Comparison of ENCODE assay signal across 9 cellular contexts in genomic region chr3:186362409-186362757, GRCh38. TPM values are rescaled to one million over a fixed set of nuclear protein-coding genes. Genes with fewer than 3 reads are reported as not detected.
DNase-seq lines count a peak whose midpoint lies in the region; ATAC-seq and TF ChIP-seq lines count a peak whose summit lies in the region.
"Had no signal": no experiment of that assay in that cellular context is flagged by ENCODE, and none has a peak within 500 bp of the region (broad histone marks: within the 10 kb centered on the region; RNA-seq: fewer than 3 reads in every experiment).

No MANE protein-coding gene starts in this region.

- H3K4me1 ChIP-seq in left lung (peaks cover 0 to 56% of the 10 kb centered on the region in 2 donors), suprapubic skin (peaks cover 22% of the 10 kb centered on the region)

- no peaks in the 10 kb centered on the region for H3K9me3 ChIP-seq in left lung
- H3K9me3 ChIP-seq in suprapubic skin: no peaks in the 10 kb centered on the region

- TF ChIP-seq CTCF in left lung (IDR thresholded peaks at IDR 0.05): no peak
- TF ChIP-seq CTCF in suprapubic skin (IDR thresholded peaks at IDR 0.05): no peak

- H3K27ac Mint-ChIP-seq in activated naive CD8-positive, alpha-beta T cell treated with anti-CD3 and anti-CD28 coated beads, Interleukin-2, amount 50 U/mL, for 24 hours: no peak overlapping the region

- H3K27me3 ChIP-seq in left lung: peaks cover 27 to 60% of the 10 kb centered on the region in 2 donors
- H3K27me3 ChIP-seq in suprapubic skin: peaks cover 45% of the 10 kb centered on the region

- H3K4me1 Mint-ChIP-seq in activated naive CD8-positive, alpha-beta T cell treated with anti-CD3 and anti-CD28 coated beads, Interleukin-2, amount 50 U/mL, for 24 hours: peaks cover 18% of the 10 kb centered on the region

- no peaks in the 10 kb centered on the region for H3K9me3 Mint-ChIP-seq in activated naive CD8-positive, alpha-beta T cell treated with anti-CD3 and anti-CD28 coated beads, Interleukin-2, amount 50 U/mL, for 24 hours

- ATAC-seq in activated naive CD8-positive, alpha-beta T cell treated with anti-CD3 and anti-CD28 coated beads, Interleukin-2, amount 50 U/mL, for 24 hours: no peak
- no peak for ATAC-seq in left lung

- H3K27ac ChIP-seq in left lung: no peak overlapping the region
- H3K27ac ChIP-seq in suprapubic skin: no peak overlapping the region

- H3K36me3 Mint-ChIP-seq in activated naive CD8-positive, alpha-beta T cell treated with anti-CD3 and anti-CD28 coated beads, Interleukin-2, amount 50 U/mL, for 24 hours (ENCODE audit: low read depth): no peaks in the 10 kb centered on the region

- H3K36me3 ChIP-seq in left lung (no peaks in the 10 kb centered on the region), suprapubic skin (no peaks in the 10 kb centered on the region)

- H3K27me3 Mint-ChIP-seq in activated naive CD8-positive, alpha-beta T cell treated with anti-CD3 and anti-CD28 coated beads, Interleukin-2, amount 50 U/mL, for 24 hours: peaks cover 69% of the 10 kb centered on the region

- WGBS in suprapubic skin: 19% methylated on average over 12 of the region's 12 CpGs

- no peak for TF ChIP-seq EP300 in suprapubic skin (IDR thresholded peaks at IDR 0.05)

- TF ChIP-seq POLR2A in suprapubic skin (IDR thresholded peaks at IDR 0.05): no peak

- intact Hi-C loops in left lung (cut with DNase I): no loop called here

- peak overlapping the region; percentile 65 for H3K4me3 Mint-ChIP-seq in activated naive CD8-positive, alpha-beta T cell treated with anti-CD3 and anti-CD28 coated beads, Interleukin-2, amount 50 U/mL, for 24 hours

- H3K4me3 ChIP-seq in left lung (peak overlapping the region; percentile 22 to 52), suprapubic skin (peak overlapping the region; percentile 51)

- DNase-seq in SKM-1 treated with dmso at 0.1 percent for 144 hours (lab: John Stamatoyannopoulos, UW; ENCODE audit: unreplicated experiment): peak; percentile 78
- no peak for DNase-seq in SKM-1 (lab: John Stamatoyannopoulos, UW; ENCODE audit: unreplicated experiment)
- no peak for DNase-seq in activated naive CD8-positive, alpha-beta T cell treated with anti-CD3 and anti-CD28 coated beads, Interleukin-2, amount 50 U/mL, for 24 hours
- DNase-seq in left lung: no peak
- DNase-seq in suprapubic skin (ENCODE audit: low spot score in 2 of 2): no peak
- no peak for DNase-seq in iPS-NIHi11 (ENCODE audit: low spot score)
- no peak for DNase-seq in AML-193 (lab: John Stamatoyannopoulos, UW)
- DNase-seq in LoVo (ENCODE audit: low spot score): no peak

RNA-seq across cellular contexts. Expression of gene DGKG, which starts 0.3 kb away (rescaled TPM):
- total RNA-seq in left lung (1 to 10 TPM; 6.2 to 7.6 TPM), suprapubic skin (1 to 10 TPM in 3 of 4 donors, under 1 TPM in 1; 0.79 to 4.0 (median 1.6) TPM)
- total RNA-seq: lung microvascular endothelial cell had no signal
